Comparison of ENCODE assay signal across 1 cellular context in the genomic region with DNA sequence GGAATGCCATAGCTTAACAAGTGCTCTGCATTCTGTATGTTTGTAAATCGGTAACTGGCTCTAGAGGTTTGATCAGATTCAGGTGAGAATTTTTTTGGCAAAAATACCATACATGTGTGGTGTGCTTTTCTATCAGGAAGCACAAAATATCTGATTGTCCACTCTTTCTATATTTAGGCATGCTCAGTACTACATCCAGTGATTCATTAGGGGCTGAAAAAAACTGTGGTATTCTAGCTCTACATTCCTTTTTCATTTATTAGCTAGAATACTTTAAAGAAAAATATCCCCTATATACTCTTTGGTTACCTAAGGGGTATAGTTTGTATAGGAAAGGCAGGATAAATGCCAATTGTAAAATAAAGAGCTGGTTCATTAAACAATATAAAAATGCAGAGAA.
TF ChIP-seq lines count a peak whose summit lies in the region.

No MANE protein-coding gene starts in this region.

TF ChIP-seq in liver, 16 proteins besides CTCF, POLR2A, EP300 and RAD21:
- TF ChIP-seq, protein P1, sequence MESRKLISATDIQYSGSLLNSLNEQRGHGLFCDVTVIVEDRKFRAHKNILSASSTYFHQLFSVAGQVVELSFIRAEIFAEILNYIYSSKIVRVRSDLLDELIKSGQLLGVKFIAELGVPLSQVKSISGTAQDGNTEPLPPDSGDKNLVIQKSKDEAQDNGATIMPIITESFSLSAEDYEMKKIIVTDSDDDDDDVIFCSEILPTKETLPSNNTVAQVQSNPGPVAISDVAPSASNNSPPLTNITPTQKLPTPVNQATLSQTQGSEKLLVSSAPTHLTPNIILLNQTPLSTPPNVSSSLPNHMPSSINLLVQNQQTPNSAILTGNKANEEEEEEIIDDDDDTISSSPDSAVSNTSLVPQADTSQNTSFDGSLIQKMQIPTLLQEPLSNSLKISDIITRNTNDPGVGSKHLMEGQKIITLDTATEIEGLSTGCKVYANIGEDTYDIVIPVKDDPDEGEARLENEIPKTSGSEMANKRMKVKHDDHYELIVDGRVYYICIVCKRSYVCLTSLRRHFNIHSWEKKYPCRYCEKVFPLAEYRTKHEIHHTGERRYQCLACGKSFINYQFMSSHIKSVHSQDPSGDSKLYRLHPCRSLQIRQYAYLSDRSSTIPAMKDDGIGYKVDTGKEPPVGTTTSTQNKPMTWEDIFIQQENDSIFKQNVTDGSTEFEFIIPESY (IDR thresholded peaks at IDR 0.05): no peak
